Comparison of ENCODE assay signal across 22 cellular contexts in the genomic region with DNA sequence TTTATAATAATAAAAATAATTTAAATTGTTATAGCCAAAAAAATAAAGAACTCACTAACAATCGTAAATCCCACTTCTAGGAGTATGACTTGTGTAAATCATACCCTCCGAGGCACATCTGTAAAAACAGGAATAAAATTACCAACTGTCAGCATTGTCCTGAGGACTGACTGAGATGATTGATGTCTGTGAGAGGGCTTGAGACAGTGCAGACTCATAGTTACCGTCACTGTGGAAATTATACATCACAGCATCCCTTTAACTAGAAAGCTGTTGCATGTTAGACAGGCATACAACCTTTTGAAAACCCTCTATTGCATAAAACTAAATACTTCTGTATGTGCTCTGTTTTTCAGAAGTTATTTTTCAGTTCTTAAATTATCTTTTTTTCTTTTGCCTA. TPM values are rescaled to one million over a fixed set of nuclear protein-coding genes. Genes with fewer than 3 reads are reported as not detected.
DNase-seq lines count a peak whose midpoint lies in the region; ATAC-seq and TF ChIP-seq lines count a peak whose summit lies in the region.
"Had no signal": no experiment of that assay in that cellular context is flagged by ENCODE, and none has a peak within 500 bp of the region (broad histone marks: within the 10 kb centered on the region; RNA-seq: fewer than 3 reads in every experiment).

No MANE protein-coding gene starts in this region.

- H3K27ac ChIP-seq in colonic mucosa = no peak overlapping the region
- H3K27ac ChIP-seq: heart right ventricle, lower lobe of right lung, SJCRH30, upper lobe of right lung had no signal

- TF ChIP-seq CTCF in fibroblast of mammary gland (conservative IDR thresholded peaks at IDR 0.05; ENCODE audit: control insufficient read depth, insufficient read depth, low read depth, low read length) = no peak
- no peak for TF ChIP-seq CTCF in colonic mucosa (IDR thresholded peaks at IDR 0.05)

- H3K9ac ChIP-seq in colonic mucosa (ENCODE audit: low read depth in 2 of 2, low read length in 2 of 2) = no peak overlapping the region

- H3K27me3 ChIP-seq in colonic mucosa = no peaks in the 10 kb centered on the region
- H3K27me3 ChIP-seq: ascending aorta, heart right ventricle, SJCRH30, upper lobe of right lung had no signal

- H3K4me3 ChIP-seq in fibroblast of mammary gland (ENCODE audit: control insufficient read depth, low read depth, low read length) (no peak overlapping the region), colonic mucosa (no peak overlapping the region)
- H3K4me3 ChIP-seq: ascending aorta, heart right ventricle, lower lobe of right lung, SJCRH30, upper lobe of right lung had no signal

- no peaks in the 10 kb centered on the region for H3K36me3 ChIP-seq in colonic mucosa
- H3K36me3 ChIP-seq: ascending aorta, heart right ventricle, lower lobe of right lung, SJCRH30, upper lobe of right lung had no signal

- no peaks in the 10 kb centered on the region for H3K4me1 ChIP-seq in colonic mucosa
- H3K4me1 ChIP-seq: ascending aorta, lower lobe of right lung, SJCRH30, upper lobe of right lung had no signal

- no peak for DNase-seq in activated CD4-positive, CD25-positive, alpha-beta regulatory T cell (lab: John Stamatoyannopoulos, UW)
- DNase-seq in RKO (ENCODE audit: low spot score) (peak; percentile 22), fibroblast of mammary gland (ENCODE audit: low read depth) (peak; percentile 57), colonic mucosa (no peak), inferior parietal cortex (ENCODE audit: extremely low spot score) (no peak), superior temporal gyrus (ENCODE audit: extremely low spot score) (no peak)
- DNase-seq: activated CD4-positive, CD25-positive, alpha-beta regulatory T cell treated with anti-CD3 and anti-CD28 coated beads, Interleukin-2, amount 50 U/mL, for 72 hours; CD4-positive, alpha-beta T cell; effector memory CD8-positive, alpha-beta T cell; heart right ventricle; lower lobe of right lung; NCI-H187; NCI-H524; OCI-M1; right cardiac atrium; SJCRH30; stimulated activated naive CD4-positive, alpha-beta T cell treated with Interleukin-2 at 50 U/mL for 16 hours; T1000; upper lobe of right lung had no signal

- peak; percentile 71 to 86 for ATAC-seq in activated CD4-positive, CD25-positive, alpha-beta regulatory T cell treated with anti-CD3 and anti-CD28 coated beads, Interleukin-2, amount 50 U/mL, for 24 hours
- peak; percentile 58 for ATAC-seq in GM18868 (IDR thresholded peaks at IDR 0.05; ENCODE audit: unreplicated experiment)
- ATAC-seq: effector memory CD8-positive, alpha-beta T cell; heart right ventricle; lower lobe of right lung; right cardiac atrium; upper lobe of right lung had no signal

- intact Hi-C loops in colonic mucosa (cut with DNase I) = no loop called here

- H3K9me3 ChIP-seq in colonic mucosa = no peaks in the 10 kb centered on the region
- H3K9me3 ChIP-seq: ascending aorta, heart right ventricle, lower lobe of right lung, SJCRH30, upper lobe of right lung had no signal

RNA-seq across cellular contexts. Expression of gene RBPJ, which starts 13.8 kb away (rescaled TPM):
- 10 to 100 TPM; 41.7 to 98.2 TPM for total RNA-seq in colonic mucosa

Comparison
In these comparisons a context has a peak if more than half of its experiments do, and no peak if none do; other contexts are left out.
1. DNase-seq: peak in RKO (single experiment) and fibroblast of mammary gland (single experiment); none in activated CD4-positive, CD25-positive, alpha-beta regulatory T cell (0 of 4), colonic mucosa (single experiment), inferior parietal cortex (single experiment) and superior temporal gyrus (single experiment).